Comparison of ENCODE assay signal across 20 cellular contexts in genomic region chr19:37990362-37990761, GRCh38.
DNase-seq lines count a peak whose midpoint lies in the region; ATAC-seq, FAIRE-seq and TF ChIP-seq lines count a peak whose summit lies in the region.
"Had no signal": no experiment of that assay in that cellular context is flagged by ENCODE, and none has a peak within 500 bp of the region (broad histone marks: within the 10 kb centered on the region; RNA-seq: fewer than 3 reads in every experiment).

No MANE protein-coding gene starts in this region.

- no peak overlapping the region for H2AFZ ChIP-seq in keratinocyte (ENCODE audit: control insufficient read depth, low read length)

- H3K36me3 Mint-ChIP-seq in activated B cell treated with CpG ODN at 0.5 μM for 24 hours (ENCODE audit: low read depth): peaks cover 21% of the 10 kb centered on the region
- H3K36me3 Mint-ChIP-seq: mesothelial cell of epicardium had no signal

- H3K9me3 ChIP-seq in keratinocyte (ENCODE audit: control insufficient read depth, low read depth, low read length) (no peaks in the 10 kb centered on the region), upper lobe of right lung (no peaks in the 10 kb centered on the region), right cardiac atrium (ENCODE audit: control insufficient read depth, low read length) (no peaks in the 10 kb centered on the region)
- H3K9me3 ChIP-seq: ascending aorta had no signal

- peak overlapping the region; percentile 31 for H3K4me2 ChIP-seq in keratinocyte (ENCODE audit: control insufficient read depth, extremely low read depth, insufficient read depth, low read depth, low read length)

- H4K20me1 ChIP-seq in keratinocyte (ENCODE audit: control insufficient read depth, extremely low read depth, insufficient read depth, low read length): no peaks in the 10 kb centered on the region

- CTCF ChIA-PET in activated B cell treated with CpG ODN at 0.5 μM for 24 hours (lab: Charles Lee): no interaction called here

- POLR2A ChIA-PET in activated B cell treated with CpG ODN at 0.5 μM for 24 hours (lab: Charles Lee): interaction anchor here (1.3 to 4.3 kb wide), 3 partner anchors 14 to 70 kb away, joined by 4 to 26 read pairs (median 5); no protein-coding TSS in a partner anchor

- peaks cover 6% of the 10 kb centered on the region for H3K9me1 ChIP-seq in keratinocyte (ENCODE audit: control insufficient read depth, extremely low read depth, insufficient read depth, low read length)

- H3K4me3 Mint-ChIP-seq in activated B cell treated with CpG ODN at 0.5 μM for 24 hours: no peak overlapping the region
- H3K4me3 Mint-ChIP-seq: activated CD4-positive, alpha-beta T cell treated with anti-CD3 and anti-CD28 coated beads, Interleukin-2, amount 10 ng/mL, durations not matched to agents 7 days and 5 days; dendritic cell treated with granulocyte-macrophage colony-stimulating factor and Interleukin-4, amounts not matched to agents 40 ng/mL and 50 ng/mL, for 4 days; mesothelial cell of epicardium; stimulated activated naive CD8-positive, alpha-beta T cell treated with anti-CD3 and anti-CD28 coated beads, Interleukin-15, Interleukin-2, amounts not matched to agents 100 ng/mL and 50 ng/mL, for 24 hours had no signal

- H3K27me3 ChIP-seq in keratinocyte (ENCODE audit: control insufficient read depth, extremely low read depth, insufficient read depth, low read length) (no peaks in the 10 kb centered on the region), upper lobe of right lung (no peaks in the 10 kb centered on the region), right cardiac atrium (ENCODE audit: control insufficient read depth, insufficient read depth) (no peaks in the 10 kb centered on the region)
- H3K27me3 ChIP-seq: ascending aorta had no signal

- dilution Hi-C loops in keratinocyte (cut with MboI; ENCODE audit: extremely low pct_ligation_motif_present, low sequenced_read_pairs): no loop called here

- no peak for TF ChIP-seq CTCF in activated B cell treated with CpG ODN at 0.5 μM for 24 hours (IDR thresholded peaks at IDR 0.05)
- peak; percentile 33 to 81 (median 54) for TF ChIP-seq CTCF in keratinocyte (optimal IDR thresholded peaks at IDR 0.05 in 1 of 3, IDR thresholded peaks at IDR 0.05 in 1 of 3, conservative IDR thresholded peaks at IDR 0.05 in 1 of 3; ENCODE audit: extremely low read depth in 1 of 3, insufficient read depth in 2 of 3, low read length in 3 of 3)
- no peak for TF ChIP-seq CTCF in upper lobe of right lung (IDR thresholded peaks at IDR 0.05)

- FAIRE-seq in keratinocyte (lab: Jason Lieb, UNC): peak; percentile 92
- FAIRE-seq: A204.1, islet of Langerhans had no signal

- peak overlapping the region; percentile 53 for H3K27ac Mint-ChIP-seq in activated B cell treated with CpG ODN at 0.5 μM for 24 hours
- H3K27ac Mint-ChIP-seq: activated CD4-positive, alpha-beta T cell treated with anti-CD3 and anti-CD28 coated beads, Interleukin-2, amount 10 ng/mL, durations not matched to agents 7 days and 5 days; mesothelial cell of epicardium; stimulated activated naive CD8-positive, alpha-beta T cell treated with anti-CD3 and anti-CD28 coated beads, Interleukin-15, Interleukin-2, amounts not matched to agents 100 ng/mL and 50 ng/mL, for 24 hours had no signal

- no peaks in the 10 kb centered on the region for H3K27me3 Mint-ChIP-seq in activated B cell treated with CpG ODN at 0.5 μM for 24 hours
- H3K27me3 Mint-ChIP-seq: activated CD4-positive, alpha-beta T cell treated with anti-CD3 and anti-CD28 coated beads, Interleukin-2, amount 10 ng/mL, durations not matched to agents 7 days and 5 days; dendritic cell treated with granulocyte-macrophage colony-stimulating factor and Interleukin-4, amounts not matched to agents 40 ng/mL and 50 ng/mL, for 4 days; stimulated activated naive CD8-positive, alpha-beta T cell treated with anti-CD3 and anti-CD28 coated beads, Interleukin-15, Interleukin-2, amounts not matched to agents 100 ng/mL and 50 ng/mL, for 24 hours had no signal

- H3K27ac ChIP-seq in keratinocyte (ENCODE audit: control insufficient read depth, insufficient read depth, low read length) (peak overlapping the region; percentile 17), upper lobe of right lung (peak overlapping the region; percentile 30), right cardiac atrium (ENCODE audit: low read length) (no peak overlapping the region)
- H3K27ac ChIP-seq: ascending aorta had no signal

- H3K4me1 Mint-ChIP-seq in activated B cell treated with CpG ODN at 0.5 μM for 24 hours: peaks cover 76% of the 10 kb centered on the region

- ATAC-seq in activated B cell treated with CpG ODN at 0.5 μM for 24 hours (ENCODE audit: low read depth): no peak
- ATAC-seq in upper lobe of right lung: peak; percentile 64
- no peak for ATAC-seq in right cardiac atrium
- ATAC-seq in HG02884 (IDR thresholded peaks at IDR 0.05; ENCODE audit: unreplicated experiment): no peak
- ATAC-seq: SK-N-SH treated with all-trans-retinoic acid at 6 μM for 48 hours had no signal

- peaks cover 0 to 4% of the 10 kb centered on the region in 2 experiments for H3K36me3 ChIP-seq in keratinocyte (ENCODE audit: control insufficient read depth in 2 of 2, extremely low read depth in 1 of 2, insufficient read depth in 2 of 2, low read length in 2 of 2)
- H3K36me3 ChIP-seq in upper lobe of right lung: no peaks in the 10 kb centered on the region
- H3K36me3 ChIP-seq: ascending aorta had no signal

- peaks cover 8% of the 10 kb centered on the region for H3K79me2 ChIP-seq in keratinocyte (ENCODE audit: control insufficient read depth, insufficient read depth, low read length)

- DNase-seq in SIG-M5 treated with dmso at 0.1 percent for 504 hours (lab: John Stamatoyannopoulos, UW; ENCODE audit: unreplicated experiment): peak; percentile 22
- DNase-seq in SIG-M5 (lab: John Stamatoyannopoulos, UW): no peak
- DNase-seq in activated B cell treated with CpG ODN at 0.5 μM for 24 hours: no peak
- no peak for DNase-seq in keratinocyte (ENCODE audit: low read depth, low spot score)
- DNase-seq in upper lobe of right lung: peak; percentile 73
- DNase-seq in right cardiac atrium: no peak
- no peak for DNase-seq in HUDEP-2 (lab: John Stamatoyannopoulos, UW; ENCODE audit: unreplicated experiment in 76 of 76)
- DNase-seq: activated CD4-positive, alpha-beta T cell treated with anti-CD3 and anti-CD28 coated beads, Interleukin-2, amount 10 ng/mL, durations not matched to agents 7 days and 5 days; activated CD8-positive, alpha-beta memory T cell treated with anti-CD3 and anti-CD28 coated beads, Interleukin-2, amount 50 U/mL, for 48 hours; DMS153; NCI-H187; NCI-H524 treated with DMSO at 0.1 percent for 48 hours had no signal

- H3K4me3 ChIP-seq in keratinocyte (ENCODE audit: control insufficient read depth in 2 of 3, extremely low read depth in 1 of 3, insufficient read depth in 2 of 3, low read depth in 1 of 3, low read length in 3 of 3): no peak overlapping the region
- H3K4me3 ChIP-seq in upper lobe of right lung: no peak overlapping the region
- H3K4me3 ChIP-seq in right cardiac atrium (ENCODE audit: low read length): no peak overlapping the region
- H3K4me3 ChIP-seq: ascending aorta had no signal

- intact Hi-C loops in activated B cell treated with CpG ODN at 0.5 μM for 24 hours (cut with micrococcal nuclease): no loop called here
- intact Hi-C loops in upper lobe of right lung (cut with DNase I): no loop called here
- intact Hi-C loops in right cardiac atrium (cut with DNase I): no loop called here

- H3K4me1 ChIP-seq in keratinocyte (ENCODE audit: control insufficient read depth, extremely low read depth, insufficient read depth, low read length): peaks cover 32% of the 10 kb centered on the region
- peaks cover 23% of the 10 kb centered on the region for H3K4me1 ChIP-seq in upper lobe of right lung
- H3K4me1 ChIP-seq in right cardiac atrium (ENCODE audit: control insufficient read depth, insufficient read depth, low read length): no peaks in the 10 kb centered on the region
- H3K4me1 ChIP-seq: ascending aorta had no signal

- WGBS in right cardiac atrium: 93% methylated on average over 10 of the region's 10 CpGs

- no peak overlapping the region for H3K9ac ChIP-seq in keratinocyte (ENCODE audit: control insufficient read depth, extremely low read depth, insufficient read depth, low read length)

- H3K9me3 Mint-ChIP-seq in activated B cell treated with CpG ODN at 0.5 μM for 24 hours: no peaks in the 10 kb centered on the region
- H3K9me3 Mint-ChIP-seq: activated CD4-positive, alpha-beta T cell treated with anti-CD3 and anti-CD28 coated beads, Interleukin-2, amount 10 ng/mL, durations not matched to agents 7 days and 5 days; dendritic cell treated with granulocyte-macrophage colony-stimulating factor and Interleukin-4, amounts not matched to agents 40 ng/mL and 50 ng/mL, for 4 days; mesothelial cell of epicardium; stimulated activated naive CD8-positive, alpha-beta T cell treated with anti-CD3 and anti-CD28 coated beads, Interleukin-15, Interleukin-2, amounts not matched to agents 100 ng/mL and 50 ng/mL, for 24 hours had no signal

Comparison
In these comparisons a context has a peak if more than half of its experiments do, and no peak if none do; other contexts are left out.
1. DNase-seq: peak in SIG-M5 treated with dmso at 0.1 percent for 504 hours (single experiment) and upper lobe of right lung (single experiment); none in SIG-M5 (single experiment), activated B cell treated with CpG ODN at 0.5 μM for 24 hours (single experiment), keratinocyte (single experiment), right cardiac atrium (0 of 3) and HUDEP-2 (0 of 76).
2. CTCF ChIP-seq: peak in keratinocyte (3 of 3); none in activated B cell treated with CpG ODN at 0.5 μM for 24 hours (single experiment) and upper lobe of right lung (single experiment).